ENCODE assay signal across 11 cellular contexts in the genomic region with DNA sequence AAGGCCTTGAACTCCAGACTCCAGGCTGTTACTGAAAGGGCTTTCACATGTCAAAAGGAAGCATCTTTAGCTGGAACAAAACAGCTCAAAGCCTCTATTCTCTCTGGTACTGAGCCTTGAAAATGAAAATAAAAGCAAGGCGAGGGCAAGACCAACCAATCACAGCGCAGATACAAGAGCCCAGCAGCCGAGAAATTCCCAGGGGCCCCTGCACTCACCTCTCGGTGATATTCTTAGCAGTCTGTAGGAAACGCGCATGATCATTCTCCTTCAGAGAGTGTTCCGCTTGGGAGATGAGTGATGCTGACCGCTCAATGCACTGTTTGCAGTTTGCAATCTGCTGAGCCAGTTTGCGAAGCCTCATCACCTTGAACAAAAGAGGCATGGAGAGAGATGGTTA.
DNase-seq lines count a peak whose midpoint lies in the region; ATAC-seq, FAIRE-seq and TF ChIP-seq lines count a peak whose summit lies in the region.
"Had no signal": no experiment of that assay in that cellular context is flagged by ENCODE, and none has a peak within 500 bp of the region (broad histone marks: within the 10 kb centered on the region; RNA-seq: fewer than 3 reads in every experiment).

No MANE protein-coding gene starts in this region.

- peak; percentile 1 for DNase-seq in GM12864 (ENCODE audit: low read depth)
- peak; percentile 20 for DNase-seq in glomerular endothelial cell (ENCODE audit: extremely low read depth, low read depth, low spot score)
- no peak for DNase-seq in stimulated activated CD4-positive, alpha-beta T cell treated with anti-CD3 and anti-CD28 coated beads, Interleukin-15, amount 100 ng/mL, for 24 hours
- no peak for DNase-seq in HTR-8/SVneo (ENCODE audit: insufficient read length, low spot score)
- no peak for DNase-seq in NCI-H2171 treated with DMSO at 0.1 percent for 48 hours (lab: John Stamatoyannopoulos, UW)
- no peak for DNase-seq in NCI-H1694 (lab: John Stamatoyannopoulos, UW)
- DNase-seq: naive thymus-derived CD4-positive, alpha-beta T cell; PC-9 had no signal

- no peak for TF ChIP-seq CTCF in GM12864 (IDR thresholded peaks at IDR 0.05; ENCODE audit: low read depth, low read length, missing control alignments)

- H3K4me3 ChIP-seq in GM12864 (ENCODE audit: low read depth, low read length), result no peak overlapping the region
- H3K4me3 ChIP-seq: ascending aorta, PC-9 had no signal

- no peak for FAIRE-seq in HTR-8/SVneo (lab: Jason Lieb, UNC)

- ATAC-seq in GM21360 (IDR thresholded peaks at IDR 0.05; ENCODE audit: unreplicated experiment) (peak; percentile 95), HG03175 (IDR thresholded peaks at IDR 0.05; ENCODE audit: unreplicated experiment) (peak; percentile 92)
- ATAC-seq: naive thymus-derived CD4-positive, alpha-beta T cell had no signal

Comparison
In these comparisons a context has a peak if more than half of its experiments do, and no peak if none do; other contexts are left out.
1. DNase-seq: peak in GM12864 (single experiment) and glomerular endothelial cell (single experiment); none in stimulated activated CD4-positive, alpha-beta T cell treated with anti-CD3 and anti-CD28 coated beads, Interleukin-15, amount 100 ng/mL, for 24 hours (single experiment), HTR-8/SVneo (single experiment), NCI-H2171 treated with DMSO at 0.1 percent for 48 hours (single experiment) and NCI-H1694 (single experiment).